In genomic region chr1:1037366-1038327, GRCh38 we compare ENCODE assay signal across 2 cellular contexts.
TF ChIP-seq lines count a peak whose summit lies in the region.

No MANE protein-coding gene starts in this region.

TF ChIP-seq in HepG2, 621 proteins besides CTCF, POLR2A, EP300 and RAD21 (continues in another document):
- TF ChIP-seq TGIF2 (CRISPR knock-in tag; IDR thresholded peaks at IDR 0.05): no peak
- TF ChIP-seq, protein P1, sequence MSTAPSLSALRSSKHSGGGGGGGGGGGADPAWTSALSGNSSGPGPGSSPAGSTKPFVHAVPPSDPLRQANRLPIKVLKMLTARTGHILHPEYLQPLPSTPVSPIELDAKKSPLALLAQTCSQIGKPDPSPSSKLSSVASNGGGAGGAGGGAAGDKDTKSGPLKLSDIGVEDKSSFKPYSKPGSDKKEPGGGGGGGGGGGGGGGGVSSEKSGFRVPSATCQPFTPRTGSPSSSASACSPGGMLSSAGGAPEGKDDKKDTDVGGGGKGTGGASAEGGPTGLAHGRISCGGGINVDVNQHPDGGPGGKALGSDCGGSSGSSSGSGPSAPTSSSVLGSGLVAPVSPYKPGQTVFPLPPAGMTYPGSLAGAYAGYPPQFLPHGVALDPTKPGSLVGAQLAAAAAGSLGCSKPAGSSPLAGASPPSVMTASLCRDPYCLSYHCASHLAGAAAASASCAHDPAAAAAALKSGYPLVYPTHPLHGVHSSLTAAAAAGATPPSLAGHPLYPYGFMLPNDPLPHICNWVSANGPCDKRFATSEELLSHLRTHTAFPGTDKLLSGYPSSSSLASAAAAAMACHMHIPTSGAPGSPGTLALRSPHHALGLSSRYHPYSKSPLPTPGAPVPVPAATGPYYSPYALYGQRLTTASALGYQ (CRISPR knock-in tag; IDR thresholded peaks at IDR 0.05): no peak
- peak; percentile 60; the same call in 1 of the 2 replicates for TF ChIP-seq ZMYM4 (CRISPR knock-in tag; IDR thresholded peaks at IDR 0.05)
- no peak for TF ChIP-seq ZFP90 (CRISPR knock-in tag; IDR thresholded peaks at IDR 0.05; ENCODE audit: borderline replicate concordance)
- TF ChIP-seq HOXA3 (CRISPR knock-in tag; IDR thresholded peaks at IDR 0.05): peak; percentile 69
- TF ChIP-seq, protein P2, sequence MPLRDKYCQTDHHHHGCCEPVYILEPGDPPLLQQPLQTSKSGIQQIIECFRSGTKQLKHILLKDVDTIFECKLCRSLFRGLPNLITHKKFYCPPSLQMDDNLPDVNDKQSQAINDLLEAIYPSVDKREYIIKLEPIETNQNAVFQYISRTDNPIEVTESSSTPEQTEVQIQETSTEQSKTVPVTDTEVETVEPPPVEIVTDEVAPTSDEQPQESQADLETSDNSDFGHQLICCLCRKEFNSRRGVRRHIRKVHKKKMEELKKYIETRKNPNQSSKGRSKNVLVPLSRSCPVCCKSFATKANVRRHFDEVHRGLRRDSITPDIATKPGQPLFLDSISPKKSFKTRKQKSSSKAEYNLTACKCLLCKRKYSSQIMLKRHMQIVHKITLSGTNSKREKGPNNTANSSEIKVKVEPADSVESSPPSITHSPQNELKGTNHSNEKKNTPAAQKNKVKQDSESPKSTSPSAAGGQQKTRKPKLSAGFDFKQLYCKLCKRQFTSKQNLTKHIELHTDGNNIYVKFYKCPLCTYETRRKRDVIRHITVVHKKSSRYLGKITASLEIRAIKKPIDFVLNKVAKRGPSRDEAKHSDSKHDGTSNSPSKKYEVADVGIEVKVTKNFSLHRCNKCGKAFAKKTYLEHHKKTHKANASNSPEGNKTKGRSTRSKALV (CRISPR knock-in tag; IDR thresholded peaks at IDR 0.05): no peak
- no peak for TF ChIP-seq ZSCAN20 (CRISPR knock-in tag; IDR thresholded peaks at IDR 0.05; ENCODE audit: borderline replicate concordance)
- TF ChIP-seq TBP (CRISPR knock-in tag; IDR thresholded peaks at IDR 0.05): no peak
- TF ChIP-seq ZFP36L1 (CRISPR knock-in tag; IDR thresholded peaks at IDR 0.05): no peak
- TF ChIP-seq XRCC5 (optimal IDR thresholded peaks at IDR 0.05; ENCODE audit: low read length): no peak
- TF ChIP-seq HOXD1 (CRISPR knock-in tag; IDR thresholded peaks at IDR 0.05): no peak
- no peak for TF ChIP-seq NFYC (CRISPR knock-in tag; IDR thresholded peaks at IDR 0.05)
- TF ChIP-seq ZNF790 (CRISPR knock-in tag; IDR thresholded peaks at IDR 0.05; ENCODE audit: borderline replicate concordance): no peak
- TF ChIP-seq HDAC2 (CRISPR knock-in tag; IDR thresholded peaks at IDR 0.05): peak; percentile 62; the same call in 1 of the 2 replicates
- TF ChIP-seq ZSCAN31 (CRISPR knock-in tag; IDR thresholded peaks at IDR 0.05; ENCODE audit: low read depth): no peak
- TF ChIP-seq TSC22D2 (CRISPR knock-in tag; IDR thresholded peaks at IDR 0.05; ENCODE audit: borderline replicate concordance): no peak
- no peak for TF ChIP-seq MLLT10 (CRISPR knock-in tag; IDR thresholded peaks at IDR 0.05)
- no peak for TF ChIP-seq NBN (conservative IDR thresholded peaks at IDR 0.05)
- TF ChIP-seq, protein P3, sequence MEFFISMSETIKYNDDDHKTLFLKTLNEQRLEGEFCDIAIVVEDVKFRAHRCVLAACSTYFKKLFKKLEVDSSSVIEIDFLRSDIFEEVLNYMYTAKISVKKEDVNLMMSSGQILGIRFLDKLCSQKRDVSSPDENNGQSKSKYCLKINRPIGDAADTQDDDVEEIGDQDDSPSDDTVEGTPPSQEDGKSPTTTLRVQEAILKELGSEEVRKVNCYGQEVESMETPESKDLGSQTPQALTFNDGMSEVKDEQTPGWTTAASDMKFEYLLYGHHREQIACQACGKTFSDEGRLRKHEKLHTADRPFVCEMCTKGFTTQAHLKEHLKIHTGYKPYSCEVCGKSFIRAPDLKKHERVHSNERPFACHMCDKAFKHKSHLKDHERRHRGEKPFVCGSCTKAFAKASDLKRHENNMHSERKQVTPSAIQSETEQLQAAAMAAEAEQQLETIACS (CRISPR knock-in tag; IDR thresholded peaks at IDR 0.05): no peak
- TF ChIP-seq YEATS2 (CRISPR knock-in tag; IDR thresholded peaks at IDR 0.05; ENCODE audit: borderline replicate concordance): no peak
- no peak for TF ChIP-seq KLF11 (CRISPR knock-in tag; IDR thresholded peaks at IDR 0.05)
- TF ChIP-seq SRSF9 (IDR thresholded peaks at IDR 0.05; ENCODE audit: borderline replicate concordance, insufficient read depth, low read depth, low read length, poor library complexity, severe bottlenecking): no peak
- no peak for TF ChIP-seq SSRP1 (CRISPR knock-in tag; IDR thresholded peaks at IDR 0.05)
- TF ChIP-seq DPF2 (CRISPR knock-in tag; IDR thresholded peaks at IDR 0.05; ENCODE audit: borderline replicate concordance, low read depth): 0 out of 2 replicates have a peak, but pooled peaks have one; percentile 12
- TF ChIP-seq ZBTB38 (CRISPR knock-in tag; IDR thresholded peaks at IDR 0.05): peak; percentile 71; the same call in 1 of the 2 replicates
- no peak for TF ChIP-seq PHF5A (CRISPR knock-in tag; IDR thresholded peaks at IDR 0.05; ENCODE audit: low read depth, unreplicated experiment)
- TF ChIP-seq, protein P4, sequence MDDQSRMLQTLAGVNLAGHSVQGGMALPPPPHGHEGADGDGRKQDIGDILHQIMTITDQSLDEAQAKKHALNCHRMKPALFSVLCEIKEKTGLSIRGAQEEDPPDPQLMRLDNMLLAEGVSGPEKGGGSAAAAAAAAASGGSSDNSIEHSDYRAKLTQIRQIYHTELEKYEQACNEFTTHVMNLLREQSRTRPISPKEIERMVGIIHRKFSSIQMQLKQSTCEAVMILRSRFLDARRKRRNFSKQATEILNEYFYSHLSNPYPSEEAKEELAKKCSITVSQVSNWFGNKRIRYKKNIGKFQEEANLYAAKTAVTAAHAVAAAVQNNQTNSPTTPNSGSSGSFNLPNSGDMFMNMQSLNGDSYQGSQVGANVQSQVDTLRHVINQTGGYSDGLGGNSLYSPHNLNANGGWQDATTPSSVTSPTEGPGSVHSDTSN (CRISPR knock-in tag; IDR thresholded peaks at IDR 0.05; ENCODE audit: borderline replicate concordance): no peak
- TF ChIP-seq ZBTB42 (CRISPR knock-in tag; IDR thresholded peaks at IDR 0.05): 0 out of 2 replicates have a peak, but pooled peaks have one; percentile 50
- TF ChIP-seq ZNF768 (CRISPR knock-in tag; IDR thresholded peaks at IDR 0.05): no peak
- no peak for TF ChIP-seq POGZ (CRISPR knock-in tag; IDR thresholded peaks at IDR 0.05)

TF ChIP-seq in WTC11, 78 proteins besides CTCF, POLR2A, EP300 and RAD21:
- no peak for TF ChIP-seq PRRX2 (CRISPR knock-in tag; IDR thresholded peaks at IDR 0.05)
TF ChIP-seq in WTC11: peak in this region for 0.
